9 cellular contexts compared by ENCODE assay signal in the genomic region with DNA sequence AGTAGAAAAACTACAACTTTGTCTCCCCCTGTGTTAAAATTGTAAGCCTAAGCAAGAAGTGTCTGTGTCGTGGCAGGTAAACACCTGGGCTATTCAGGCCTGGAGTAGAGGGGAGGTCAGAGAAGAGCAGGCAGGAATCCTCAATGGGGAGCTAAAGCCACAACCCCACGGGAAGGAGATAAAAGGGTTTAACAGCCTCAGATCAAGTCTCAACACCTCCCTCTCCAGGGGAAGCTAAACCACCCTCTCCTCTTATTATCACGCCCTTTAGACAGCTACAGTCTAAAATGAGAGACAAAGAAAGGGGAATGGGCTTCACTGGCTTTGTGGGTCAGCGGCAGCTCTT. TPM values are rescaled to one million over a fixed set of nuclear protein-coding genes. Genes with fewer than 3 reads are reported as not detected.
DNase-seq lines count a peak whose midpoint lies in the region; ATAC-seq, FAIRE-seq and TF ChIP-seq lines count a peak whose summit lies in the region.
"Had no signal": no experiment of that assay in that cellular context is flagged by ENCODE, and none has a peak within 500 bp of the region (broad histone marks: within the 10 kb centered on the region; RNA-seq: fewer than 3 reads in every experiment).

No MANE protein-coding gene starts in this region.

- H2BK20ac ChIP-seq in IMR-90 (ENCODE audit: low read depth, low read length), result no peak overlapping the region

- H3K27me3 ChIP-seq in IMR-90 (ENCODE audit: control insufficient read depth, insufficient read depth, low read length), result no peaks in the 10 kb centered on the region
- H3K27me3 ChIP-seq in bronchial epithelial cell (ENCODE audit: control insufficient read depth, insufficient read depth, low read length), result no peaks in the 10 kb centered on the region
- H3K27me3 ChIP-seq in keratinocyte (ENCODE audit: control insufficient read depth, extremely low read depth, insufficient read depth, low read length), result no peaks in the 10 kb centered on the region
- H3K27me3 ChIP-seq in spleen (replicated peaks in 1 of 7), result peaks cover 0 to 43% (median 6%) of the 10 kb centered on the region in 7 donors

- H3K23ac ChIP-seq in IMR-90 (ENCODE audit: low read depth, low read length), result no peak overlapping the region

- dilution Hi-C loops in IMR-90 (cut with HindIII; ENCODE audit: low sequenced_read_pairs, unreplicated experiment) (no loop called here), keratinocyte (cut with MboI; ENCODE audit: extremely low pct_ligation_motif_present, low sequenced_read_pairs) (no loop called here)

- CTCF ChIA-PET in IMR-90 (lab: Yijun Ruan, JAX), result no interaction called here

- H3K9me1 ChIP-seq in IMR-90 (ENCODE audit: insufficient read depth, low read length), result peaks cover 4% of the 10 kb centered on the region; the same call in 1 of the 2 replicates
- peaks cover 2% of the 10 kb centered on the region for H3K9me1 ChIP-seq in keratinocyte (ENCODE audit: control insufficient read depth, extremely low read depth, insufficient read depth, low read length)

- TF ChIP-seq POLR2A in IMR-90 (IDR thresholded peaks at IDR 0.05; ENCODE audit: low read depth, low read length), result no peak
- no peak for TF ChIP-seq POLR2A in spleen (IDR thresholded peaks at IDR 0.05)

- H3K79me1 ChIP-seq in IMR-90 (ENCODE audit: low read depth in 1 of 2, low read length in 2 of 2), result peaks cover 19 to 38% of the 10 kb centered on the region in 2 experiments; a peak in 3 of 4 replicates

- H3K9ac ChIP-seq in IMR-90 (ENCODE audit: low read depth, low read length) (no peak overlapping the region), keratinocyte (ENCODE audit: control insufficient read depth, extremely low read depth, insufficient read depth, low read length) (peak overlapping the region; percentile 56)

- POLR2A ChIA-PET in IMR-90 (lab: Charles Lee; ENCODE audit: unreplicated experiment), result no interaction called here

- H3K18ac ChIP-seq in IMR-90 (ENCODE audit: low read depth, low read length), result no peak overlapping the region

- WGBS in IMR-90 (ENCODE audit: extremely low coverage in 2 of 2, insufficient read length in 1 of 2), 2 experiments, result no CpG with 5 or more reads among the region's 4 CpGs
- WGBS in spleen, 5 donors, result 44 to 71% (median 53%) methylated on average over 4 of the region's 4 CpGs

- no peak overlapping the region for H4K91ac ChIP-seq in IMR-90 (ENCODE audit: insufficient read depth, low read depth, low read length)

- no peak for TF ChIP-seq RAD21 in IMR-90 (IDR thresholded peaks at IDR 0.05; ENCODE audit: low read length)

- no peaks in the 10 kb centered on the region for H3K79me2 ChIP-seq in keratinocyte (ENCODE audit: control insufficient read depth, insufficient read depth, low read length)

- H2AK9ac ChIP-seq in IMR-90 (replicated peaks; ENCODE audit: low read depth, low read length, poor library complexity), result no peak overlapping the region

- no peak overlapping the region for H2AFZ ChIP-seq in IMR-90 (replicated peaks; ENCODE audit: low read length, poor library complexity)
- peak overlapping the region; percentile 29 for H2AFZ ChIP-seq in keratinocyte (ENCODE audit: control insufficient read depth, low read length)

- H3K36me3 ChIP-seq in IMR-90 (ENCODE audit: control insufficient read depth, insufficient read depth, low read length) (peaks cover 4% of the 10 kb centered on the region), bronchial epithelial cell (ENCODE audit: control insufficient read depth, insufficient read depth, low read length) (no peaks in the 10 kb centered on the region), keratinocyte (ENCODE audit: control insufficient read depth in 2 of 2, extremely low read depth in 1 of 2, insufficient read depth in 2 of 2, low read length in 2 of 2) (peaks cover 11 to 17% of the 10 kb centered on the region in 2 experiments), spleen (no peaks in the 10 kb centered on the region)

- H3K14ac ChIP-seq in IMR-90 (replicated peaks; ENCODE audit: low read depth, low read length), result no peak overlapping the region

- peak overlapping the region; percentile 76; the same call in 1 of the 2 replicates for H3K4me2 ChIP-seq in IMR-90 (ENCODE audit: low read depth, low read length)
- H3K4me2 ChIP-seq in keratinocyte (ENCODE audit: control insufficient read depth, extremely low read depth, insufficient read depth, low read depth, low read length), result peak overlapping the region; percentile 97

- no peak overlapping the region for H2BK15ac ChIP-seq in IMR-90 (ENCODE audit: low read depth, low read length)

- FAIRE-seq in bronchial epithelial cell (lab: Jason Lieb, UNC) (no peak), keratinocyte (lab: Jason Lieb, UNC) (peak; percentile 71)

- no peak overlapping the region for H3K27ac ChIP-seq in IMR-90 (ENCODE audit: insufficient read depth, low read length)
- H3K27ac ChIP-seq in keratinocyte (ENCODE audit: control insufficient read depth, insufficient read depth, low read length), result peak overlapping the region; percentile 56
- H3K27ac ChIP-seq in spleen, result peak overlapping the region in 3 of 8 donors; percentile 10 to 52 (median 33)

- no peak overlapping the region for H3K56ac ChIP-seq in IMR-90 (ENCODE audit: extremely low read depth, insufficient read depth, low read length)

- H2BK5ac ChIP-seq in IMR-90 (ENCODE audit: low read depth, low read length, poor library complexity, severe bottlenecking), result no peak overlapping the region

- no TSS peak for BruUV-seq in IMR-90 (replicated peaks; lab: Mats Ljungman, UMichigan)

- H3K4me1 ChIP-seq in IMR-90 (ENCODE audit: control insufficient read depth, insufficient read depth, low read length), result peaks cover 16% of the 10 kb centered on the region
- peaks cover 35% of the 10 kb centered on the region for H3K4me1 ChIP-seq in keratinocyte (ENCODE audit: control insufficient read depth, extremely low read depth, insufficient read depth, low read length)
- peaks cover 6 to 43% (median 17%) of the 10 kb centered on the region in 6 donors for H3K4me1 ChIP-seq in spleen

- H4K20me1 ChIP-seq in IMR-90 (ENCODE audit: insufficient read depth, low read length), result peaks cover 4% of the 10 kb centered on the region; the same call in 1 of the 2 replicates
- no peaks in the 10 kb centered on the region for H4K20me1 ChIP-seq in keratinocyte (ENCODE audit: control insufficient read depth, extremely low read depth, insufficient read depth, low read length)

- H2AK5ac ChIP-seq in IMR-90 (ENCODE audit: low read depth, low read length), result no peak overlapping the region

- no peak for TF ChIP-seq CTCF in IMR-90 (conservative IDR thresholded peaks at IDR 0.05; ENCODE audit: low read depth, low read length)
- TF ChIP-seq CTCF in bronchial epithelial cell (IDR thresholded peaks at IDR 0.05; ENCODE audit: insufficient read depth, low read length, severe bottlenecking), result no peak
- TF ChIP-seq CTCF in keratinocyte (optimal IDR thresholded peaks at IDR 0.05 in 1 of 3, IDR thresholded peaks at IDR 0.05 in 1 of 3, conservative IDR thresholded peaks at IDR 0.05 in 1 of 3; ENCODE audit: extremely low read depth in 1 of 3, insufficient read depth in 2 of 3, low read length in 3 of 3), result peak in 1 of 3 experiments; percentile 9
- no peak for TF ChIP-seq CTCF in spleen (IDR thresholded peaks at IDR 0.05 in 8 of 11, conservative IDR thresholded peaks at IDR 0.05 in 3 of 11)

- H3K9me3 ChIP-seq in IMR-90 (ENCODE audit: control insufficient read depth, insufficient read depth, low read length) (no peaks in the 10 kb centered on the region), keratinocyte (ENCODE audit: control insufficient read depth, low read depth, low read length) (no peaks in the 10 kb centered on the region), spleen (no peaks in the 10 kb centered on the region)

- no peak for DNase-seq in IMR-90
- no peak for DNase-seq in bronchial epithelial cell (ENCODE audit: low read depth)
- no peak for DNase-seq in keratinocyte (ENCODE audit: low read depth, low spot score)
- DNase-seq in spleen, result no peak
- no peak for DNase-seq in activated naive CD4-positive, alpha-beta T cell treated with anti-CD3 and anti-CD28 coated beads, Interleukin-2, amount 50 U/mL, for 16 hours
- DNase-seq: activated CD4-positive, CD25-positive, alpha-beta regulatory T cell; stimulated activated naive CD4-positive, alpha-beta T cell had no signal

- no peak overlapping the region for H3K4me3 ChIP-seq in IMR-90 (ENCODE audit: insufficient read depth, low read depth, low read length)
- H3K4me3 ChIP-seq in bronchial epithelial cell (ENCODE audit: low read depth, low read length), result peak overlapping the region; percentile 7
- peak overlapping the region in 2 of 3 experiments; percentile 66 to 72 for H3K4me3 ChIP-seq in keratinocyte (ENCODE audit: control insufficient read depth in 2 of 3, extremely low read depth in 1 of 3, insufficient read depth in 2 of 3, low read depth in 1 of 3, low read length in 3 of 3)
- peak overlapping the region in 5 of 8 donors; percentile 11 to 39 (median 33) for H3K4me3 ChIP-seq in spleen

- H4K8ac ChIP-seq in IMR-90 (ENCODE audit: low read depth in 2 of 2, low read length in 2 of 2), result no peak overlapping the region

- no peak overlapping the region for H2BK120ac ChIP-seq in IMR-90 (ENCODE audit: low read depth, low read length)

- ATAC-seq in IMR-90 (ENCODE audit: low read depth) (no peak), HG02623 (IDR thresholded peaks at IDR 0.05; ENCODE audit: unreplicated experiment) (no peak), GM18520 (IDR thresholded peaks at IDR 0.05; ENCODE audit: unreplicated experiment) (no peak)

- H4K5ac ChIP-seq in IMR-90 (ENCODE audit: low read depth, low read length), result no peak overlapping the region

- H3K4ac ChIP-seq in IMR-90 (ENCODE audit: low read depth, low read length), result no peak overlapping the region

- in situ Hi-C loops in IMR-90 (cut with MboI; ENCODE audit: low sequenced_read_pairs), result no loop called here

- intact Hi-C loops in IMR-90 (cut with micrococcal nuclease) (no loop called here), spleen (cut with DNase I; ENCODE audit: low total_unique reads) (no loop called here)

TF ChIP-seq in IMR-90, 13 proteins besides CTCF, POLR2A, EP300 and RAD21 (continues in another document):
- no peak for TF ChIP-seq MAZ (IDR thresholded peaks at IDR 0.05; ENCODE audit: borderline replicate concordance, low read depth, low read length)

RNA-seq across cellular contexts. Expression of gene ETV5, which starts 11.6 kb away (rescaled TPM):
- total RNA-seq in IMR-90 (2012; rRNA removed) (20.1 and 25.3 TPM in 2 replicates), bronchial epithelial cell (12.9 and 14.0 TPM in 2 replicates), spleen (10 to 100 TPM; 19.3 to 65.5 (median 34.6) TPM)
- polyA plus RNA-seq in IMR-90 (2012; rRNA removed) (15.7 TPM in 2 replicates), keratinocyte (13.8 to 49.7 TPM (median 28.7 TPM) in 3 replicates), spleen (1 to 10 TPM; 5.2 to 8.9 (median 6.3) TPM)
- 12.3 and 13.0 TPM in 2 replicates for polyA plus RNA-seq in IMR-90 (2012; cell fraction: cytosol; rRNA removed)
- 15.5 and 21.8 TPM in 2 replicates for polyA plus RNA-seq in IMR-90 (2012; cell fraction: nucleus; rRNA removed; ENCODE audit: low replicate concordance)
- polyA plus RNA-seq in keratinocyte (2011; ENCODE audit: low read depth), result 2.3 TPM
- polyA plus RNA-seq in keratinocyte (2011; cell fraction: cytosol; rRNA removed), result 28.2 and 38.5 TPM in 2 replicates
- 40.6 and 41.3 TPM in 2 replicates for polyA plus RNA-seq in keratinocyte (2011; cell fraction: nucleus; rRNA removed)
- 5.5 and 37.9 TPM in 2 replicates for polyA plus RNA-seq in keratinocyte (2012; ENCODE audit: low replicate concordance)
- 35.9 to 125 TPM (median 43.1 TPM) in 3 replicates for polyA minus RNA-seq in keratinocyte
- 52.4 TPM for polyA minus RNA-seq in keratinocyte (2011; cell fraction: cytosol; rRNA and poly(A)+ RNA removed)
- polyA minus RNA-seq in keratinocyte (2011; cell fraction: nucleus; rRNA and poly(A)+ RNA removed), result 36.4 and 48.9 TPM in 2 replicates
